11 cellular contexts compared by ENCODE assay signal in genomic region chr5:96957125-96958041, GRCh38. TPM values are rescaled to one million over a fixed set of nuclear protein-coding genes. Genes with fewer than 3 reads are reported as not detected.
A peak's percentile ranks its signal among the peaks of the same experiment; 100 is the strongest.
DNase-seq lines count a peak whose midpoint lies in the region; ATAC-seq and TF ChIP-seq lines count a peak whose summit lies in the region.
"Had no signal": no experiment of that assay in that cellular context is flagged by ENCODE, and none has a peak within 500 bp of the region (broad histone marks: within the 10 kb centered on the region; RNA-seq: fewer than 3 reads in every experiment).

No MANE protein-coding gene starts in this region.

- peak overlapping the region; percentile 67 for H3K4me3 Mint-ChIP-seq in natural killer cell
- no peak overlapping the region for H3K4me3 Mint-ChIP-seq in mesothelial cell of epicardium

- no peaks in the 10 kb centered on the region; the same call in 1 of the 2 replicates for H3K36me3 ChIP-seq in Karpas-422 (ENCODE audit: insufficient read depth, low read length)

- peak overlapping the region; percentile 61 for H3K4me2 ChIP-seq in Karpas-422 (ENCODE audit: low read depth, low read length, poor library complexity, severe bottlenecking)
- H3K4me2 ChIP-seq: A549 had no signal

- H3K9ac ChIP-seq in Karpas-422 (ENCODE audit: low read length), result peak overlapping the region; percentile 14

- H3K4me1 Mint-ChIP-seq in natural killer cell, result peaks cover 63 to 65% of the 10 kb centered on the region in 2 donors
- H3K4me1 Mint-ChIP-seq in mesothelial cell of epicardium, result peaks cover 33% of the 10 kb centered on the region

- H3K27ac Mint-ChIP-seq in natural killer cell (peak overlapping the region; percentile 81 to 95), mesothelial cell of epicardium (no peak overlapping the region)

- WGBS in right cardiac atrium, result 73% methylated on average over 4 of the region's 4 CpGs

- H3K9me2 ChIP-seq in Karpas-422 (replicated peaks; ENCODE audit: insufficient read depth, low read length), result no peaks in the 10 kb centered on the region

- intact Hi-C loops in natural killer cell (cut with micrococcal nuclease) (loop anchor here (1.0 to 2.0 kb wide), 2 partner anchors 15 to 20 kb away; no protein-coding TSS in a partner anchor), Right ventricle myocardium superior (cut with DNase I) (no loop called here), right cardiac atrium (cut with DNase I) (no loop called here)

- H3K27me3 ChIP-seq in Karpas-422 (ENCODE audit: low read length) (no peaks in the 10 kb centered on the region), right cardiac atrium (ENCODE audit: control insufficient read depth, insufficient read depth) (no peaks in the 10 kb centered on the region)

- H2AFZ ChIP-seq in Karpas-422 (ENCODE audit: low read length), result no peak overlapping the region

- H3K79me2 ChIP-seq in Karpas-422 (ENCODE audit: low read length), result peaks cover 90% of the 10 kb centered on the region

- H3K9me3 ChIP-seq in Karpas-422 (ENCODE audit: low read length) (no peaks in the 10 kb centered on the region), right cardiac atrium (ENCODE audit: control insufficient read depth, low read length) (no peaks in the 10 kb centered on the region)
- H3K9me3 ChIP-seq: A549 had no signal

- TF ChIP-seq CTCF in natural killer cell (IDR thresholded peaks at IDR 0.05) (no peak), mesothelial cell of epicardium (IDR thresholded peaks at IDR 0.05; ENCODE audit: unreplicated experiment) (no peak)

- H3K4me3 ChIP-seq in Karpas-422 (ENCODE audit: low read length), result peak overlapping the region; percentile 46
- H3K4me3 ChIP-seq in right cardiac atrium (ENCODE audit: low read length), result no peak overlapping the region
- H3K4me3 ChIP-seq: A549 had no signal

- H3K36me3 Mint-ChIP-seq in natural killer cell (no peaks in the 10 kb centered on the region), mesothelial cell of epicardium (peaks cover 7% of the 10 kb centered on the region)

- peak; percentile 73 for DNase-seq in NCI-H2107 treated with DMSO at 0.1 percent for 48 hours (lab: John Stamatoyannopoulos, UW; ENCODE audit: unreplicated experiment)
- no peak for DNase-seq in NCI-H2107 (lab: John Stamatoyannopoulos, UW)
- DNase-seq in Karpas-422, result no peak
- no peak for DNase-seq in natural killer cell
- DNase-seq in Right ventricle myocardium superior, result no peak
- no peak for DNase-seq in right cardiac atrium
- DNase-seq in mesothelial cell of epicardium (ENCODE audit: low spot score in 2 of 2, unreplicated experiment in 2 of 2), result no peak
- DNase-seq: effector CD4-positive, alpha-beta T cell; NCI-H446 treated with DMSO at 0.1 percent for 48 hours had no signal

- peak; percentile 62 for ATAC-seq in GM21717 (IDR thresholded peaks at IDR 0.05; ENCODE audit: unreplicated experiment)
- peak; percentile 75 to 87 (median 76) for ATAC-seq in natural killer cell
- ATAC-seq in Right ventricle myocardium superior (ENCODE audit: poor library complexity), result no peak
- no peak for ATAC-seq in right cardiac atrium
- ATAC-seq: A549 had no signal

- no peaks in the 10 kb centered on the region for H4K20me1 ChIP-seq in Karpas-422 (ENCODE audit: insufficient read depth, low read depth, low read length)

- no peaks in the 10 kb centered on the region for H3K27me3 Mint-ChIP-seq in natural killer cell (ENCODE audit: low read depth in 2 of 2)
- H3K27me3 Mint-ChIP-seq in mesothelial cell of epicardium (ENCODE audit: low read depth), result no peaks in the 10 kb centered on the region

- H3K27ac ChIP-seq in Karpas-422 (ENCODE audit: low read length) (peak overlapping the region; percentile 69), right cardiac atrium (ENCODE audit: low read length) (no peak overlapping the region)
- H3K27ac ChIP-seq: A549 had no signal

- no peaks in the 10 kb centered on the region for H3K9me3 Mint-ChIP-seq in natural killer cell
- H3K9me3 Mint-ChIP-seq in mesothelial cell of epicardium, result no peaks in the 10 kb centered on the region

- H3K4me1 ChIP-seq in Karpas-422 (ENCODE audit: low read length) (peaks cover 65% of the 10 kb centered on the region), right cardiac atrium (ENCODE audit: control insufficient read depth, insufficient read depth, low read length) (peaks cover 2% of the 10 kb centered on the region)
- H3K4me1 ChIP-seq: A549 had no signal

RNA-seq across cellular contexts. Expression of gene LNPEP, which starts 21.5 kb away (rescaled TPM):
- 38.2 and 92.3 TPM in 2 replicates for total RNA-seq in Karpas-422 (2014; rRNA removed; shearing (Covaris generic); ENCODE audit: low replicate concordance)
- total RNA-seq in natural killer cell, result 100 to 1,000 TPM; 126 to 162 (median 135) TPM
- 44.4 TPM for total RNA-seq in Right ventricle myocardium superior
- 10 to 100 TPM; 56.5 to 70.1 (median 63.6) TPM for total RNA-seq in right cardiac atrium
- polyA plus RNA-seq in right cardiac atrium, result 15.7 TPM
- 35.4 to 37.3 TPM (median 35.6 TPM) in 3 replicates for total RNA-seq in mesothelial cell of epicardium

Comparison
In these comparisons a context has a peak if more than half of its experiments do, and no peak if none do; other contexts are left out.
1. ATAC-seq: peak in GM21717 (single experiment) and natural killer cell (3 of 3); none in Right ventricle myocardium superior (single experiment) and right cardiac atrium (0 of 2).